1 cellular context compared by ENCODE assay signal in genomic region chr11:85663781-85664560, GRCh38.
TF ChIP-seq lines count a peak whose summit lies in the region.

No MANE protein-coding gene starts in this region.

TF ChIP-seq in endothelial cell of umbilical vein, 7 proteins besides CTCF, POLR2A, EP300 and RAD21 (continued from another document):
- no peak for TF ChIP-seq MAX (IDR thresholded peaks at IDR 0.05; ENCODE audit: insufficient read depth, insufficient read length)
- TF ChIP-seq JUN (IDR thresholded peaks at IDR 0.05; ENCODE audit: borderline replicate concordance, insufficient read depth, insufficient read length, low read depth), result no peak
- no peak for TF ChIP-seq MYC (IDR thresholded peaks at IDR 0.05; ENCODE audit: low read depth, low read length)
- TF ChIP-seq FOS (IDR thresholded peaks at IDR 0.05; ENCODE audit: borderline replicate concordance, insufficient read depth, low read length), result no peak
- no peak for TF ChIP-seq EZH2 (IDR thresholded peaks at IDR 0.05; ENCODE audit: borderline replicate concordance, low read depth, low read length, severe bottlenecking)
